ENCODE assay signal across 8 cellular contexts in genomic region chr2:25606892-25607291, GRCh38.
DNase-seq lines count a peak whose midpoint lies in the region; FAIRE-seq and TF ChIP-seq lines count a peak whose summit lies in the region.

No MANE protein-coding gene starts in this region.

- intact Hi-C loops in OCI-LY7 (cut with micrococcal nuclease; ENCODE audit: unreplicated experiment) (loop anchor here (1.0 to 10.0 kb wide), 3 partner anchors 55 to 538 kb away; no protein-coding TSS in a partner anchor), esophagus muscularis mucosa (cut with DNase I) (loop anchor here (5.0 kb wide), 2 partner anchors 55 to 95 kb away; no protein-coding TSS in a partner anchor)

- H3K4me2 ChIP-seq in OCI-LY7 (ENCODE audit: low read length): no peak overlapping the region

- H3K4me1 ChIP-seq in OCI-LY7 (ENCODE audit: insufficient read depth, low read length, poor library complexity, severe bottlenecking): no peaks in the 10 kb centered on the region
- H3K4me1 ChIP-seq in esophagus muscularis mucosa: no peaks in the 10 kb centered on the region

- H3K4me3 ChIP-seq in OCI-LY7 (ENCODE audit: low read depth, low read length, poor library complexity, severe bottlenecking) (no peak overlapping the region), esophagus muscularis mucosa (no peak overlapping the region), retinal pigment epithelial cell (ENCODE audit: low read length) (no peak overlapping the region)

- H3K36me3 ChIP-seq in OCI-LY7 (ENCODE audit: insufficient read depth, low read length) (no peaks in the 10 kb centered on the region), esophagus muscularis mucosa (no peaks in the 10 kb centered on the region)

- 5% methylated on average over 1 of the region's 1 CpG for WGBS in esophagus muscularis mucosa

- CTCF ChIA-PET in OCI-LY7 (lab: Charles Lee; ENCODE audit: unreplicated experiment): interaction anchor here (0.6 kb wide), 1 partner anchor 94 kb away, joined by 3 read pairs; no protein-coding TSS in a partner anchor

- no peak overlapping the region for H3K27ac ChIP-seq in OCI-LY7 (ENCODE audit: low read depth, low read length, poor library complexity, severe bottlenecking)
- H3K27ac ChIP-seq in esophagus muscularis mucosa (replicated peaks in 1 of 4): no peak overlapping the region

- FAIRE-seq in GM12892 (lab: Jason Lieb, UNC): peak; percentile 48

- H3K9me3 ChIP-seq in OCI-LY7 (ENCODE audit: low read length) (no peaks in the 10 kb centered on the region), esophagus muscularis mucosa (no peaks in the 10 kb centered on the region)

- H3K27me3 ChIP-seq in esophagus muscularis mucosa: no peaks in the 10 kb centered on the region

- no peak for TF ChIP-seq POLR2A in GM12892 (IDR thresholded peaks at IDR 0.05; ENCODE audit: low read depth, low read length)
- TF ChIP-seq POLR2A in esophagus muscularis mucosa (IDR thresholded peaks at IDR 0.05; ENCODE audit: low read depth): no peak

- no peak overlapping the region for H2AFZ ChIP-seq in OCI-LY7 (ENCODE audit: low read length)

- POLR2A ChIA-PET in OCI-LY7 (lab: Charles Lee): interaction anchor here (1.3 to 2.4 kb wide), 2 partner anchors 8 to 12 kb away, joined by 4 to 8 read pairs; no protein-coding TSS in a partner anchor

- H3K9me2 ChIP-seq in OCI-LY7 (ENCODE audit: insufficient read depth, low read length): no peaks in the 10 kb centered on the region

- peak; percentile 93 for TF ChIP-seq CTCF in OCI-LY7 (conservative IDR thresholded peaks at IDR 0.05; ENCODE audit: low read length)
- TF ChIP-seq CTCF in esophagus muscularis mucosa (IDR thresholded peaks at IDR 0.05): peak; percentile 50 to 60 (median 56)
- peak; percentile 55 for TF ChIP-seq CTCF in retinal pigment epithelial cell (conservative IDR thresholded peaks at IDR 0.05; ENCODE audit: low read depth, low read length)

- TF ChIP-seq EP300 in esophagus muscularis mucosa (IDR thresholded peaks at IDR 0.05): no peak

- no peaks in the 10 kb centered on the region for H4K20me1 ChIP-seq in OCI-LY7 (ENCODE audit: insufficient read depth, low read length)

- peak; percentile 64 for DNase-seq in Ammon's horn (ENCODE audit: low spot score)
- DNase-seq in GM12892 (ENCODE audit: insufficient read length): no peak
- peak; percentile 47 for DNase-seq in OCI-LY7 (ENCODE audit: low spot score)
- DNase-seq in esophagus muscularis mucosa (ENCODE audit: extremely low spot score): no peak
- no peak for DNase-seq in retinal pigment epithelial cell (ENCODE audit: low read depth)
- DNase-seq in UCSD-AML1 (lab: John Stamatoyannopoulos, UW; ENCODE audit: unreplicated experiment): no peak
- DNase-seq in activated CD8-positive, alpha-beta memory T cell treated with anti-CD3 and anti-CD28 coated beads, Interleukin-2, amount 50 U/mL, for 48 hours: no peak
- no peak for DNase-seq in activated CD4-positive, alpha-beta T cell treated with anti-CD3 and anti-CD28 coated beads for 4 hours

- BruUV-seq in OCI-LY7 (replicated peaks; lab: Mats Ljungman, UMichigan): no TSS peak

- H3K79me2 ChIP-seq in OCI-LY7 (ENCODE audit: insufficient read depth, low read depth, low read length): no peaks in the 10 kb centered on the region

Comparison
In these comparisons a context has a peak if more than half of its experiments do, and no peak if none do; other contexts are left out.
1. DNase-seq: peak in Ammon's horn (single experiment) and OCI-LY7 (single experiment); none in GM12892 (single experiment), esophagus muscularis mucosa (single experiment), retinal pigment epithelial cell (single experiment), UCSD-AML1 (single experiment), activated CD8-positive, alpha-beta memory T cell treated with anti-CD3 and anti-CD28 coated beads, Interleukin-2, amount 50 U/mL, for 48 hours (single experiment) and activated CD4-positive, alpha-beta T cell treated with anti-CD3 and anti-CD28 coated beads for 4 hours (0 of 2).
2. Peak in every context shown above with its lines, with median percentiles within 50 percentile points of each other: CTCF ChIP-seq.